8 cellular contexts compared by ENCODE assay signal in genomic region chr2:71798266-71799012, GRCh38.
DNase-seq lines count a peak whose midpoint lies in the region; ATAC-seq, FAIRE-seq and TF ChIP-seq lines count a peak whose summit lies in the region.

No MANE protein-coding gene starts in this region.

- intact Hi-C loops in MCF 10A (cut with micrococcal nuclease): loop anchor here (1.0 kb wide), 2 partner anchors 188 to 253 kb away; no protein-coding TSS in a partner anchor
- intact Hi-C loops in left colon (cut with DNase I, micrococcal nuclease): no loop called here

- POLR2A ChIA-PET in MCF 10A (lab: Yijun Ruan, JAX): no interaction called here

- H3K9me3 Mint-ChIP-seq in MCF 10A (ENCODE audit: unreplicated experiment): no peaks in the 10 kb centered on the region

- no peaks in the 10 kb centered on the region for H3K36me3 Mint-ChIP-seq in MCF 10A (ENCODE audit: insufficient read depth, unreplicated experiment)

- no peak for FAIRE-seq in GM19239 (lab: Jason Lieb, UNC)

- BruUV-seq in MCF 10A (replicated peaks; lab: Mats Ljungman, UMichigan): no TSS peak

- peak; percentile 73 for ATAC-seq in left colon
- no peak for ATAC-seq in HG03108 (IDR thresholded peaks at IDR 0.05; ENCODE audit: unreplicated experiment)

- CTCF ChIA-PET in MCF 10A (lab: Yijun Ruan, JAX): interaction anchor here (0.6 to 7.6 kb wide), 32 partner anchors 10 to 798 kb away, joined by 3 to 65 read pairs (median 3); no protein-coding TSS in a partner anchor

- H3K4me3 Mint-ChIP-seq in MCF 10A (ENCODE audit: unreplicated experiment): no peak overlapping the region

- H3K27me3 Mint-ChIP-seq in MCF 10A (ENCODE audit: insufficient read depth, unreplicated experiment): no peaks in the 10 kb centered on the region

- peak; percentile 24 for DNase-seq in CMK (ENCODE audit: low read depth)
- DNase-seq in GM19239 (ENCODE audit: insufficient read length, low spot score): peak; percentile 42
- DNase-seq in NAMALWA (ENCODE audit: low spot score): peak; percentile 32
- peak; percentile 61 for DNase-seq in MCF 10A (ENCODE audit: unreplicated experiment)
- DNase-seq in left colon: peak in 1 of 2 donors; percentile 31
- DNase-seq in foreskin melanocyte: no peak
- no peak for DNase-seq in D341Med (ENCODE audit: low spot score)

- H3K27ac Mint-ChIP-seq in MCF 10A (ENCODE audit: low read depth, unreplicated experiment): no peak overlapping the region

- peak; percentile 72 for TF ChIP-seq CTCF in MCF 10A (IDR thresholded peaks at IDR 0.05; ENCODE audit: unreplicated experiment)

- no peaks in the 10 kb centered on the region for H3K4me1 Mint-ChIP-seq in MCF 10A (ENCODE audit: insufficient read depth, unreplicated experiment)

Comparison
In these comparisons a context has a peak if more than half of its experiments do, and no peak if none do; other contexts are left out.
1. DNase-seq: peak in CMK (single experiment), GM19239 (single experiment), NAMALWA (single experiment) and MCF 10A (single experiment); none in foreskin melanocyte (single experiment) and D341Med (single experiment).